In the genomic region with DNA sequence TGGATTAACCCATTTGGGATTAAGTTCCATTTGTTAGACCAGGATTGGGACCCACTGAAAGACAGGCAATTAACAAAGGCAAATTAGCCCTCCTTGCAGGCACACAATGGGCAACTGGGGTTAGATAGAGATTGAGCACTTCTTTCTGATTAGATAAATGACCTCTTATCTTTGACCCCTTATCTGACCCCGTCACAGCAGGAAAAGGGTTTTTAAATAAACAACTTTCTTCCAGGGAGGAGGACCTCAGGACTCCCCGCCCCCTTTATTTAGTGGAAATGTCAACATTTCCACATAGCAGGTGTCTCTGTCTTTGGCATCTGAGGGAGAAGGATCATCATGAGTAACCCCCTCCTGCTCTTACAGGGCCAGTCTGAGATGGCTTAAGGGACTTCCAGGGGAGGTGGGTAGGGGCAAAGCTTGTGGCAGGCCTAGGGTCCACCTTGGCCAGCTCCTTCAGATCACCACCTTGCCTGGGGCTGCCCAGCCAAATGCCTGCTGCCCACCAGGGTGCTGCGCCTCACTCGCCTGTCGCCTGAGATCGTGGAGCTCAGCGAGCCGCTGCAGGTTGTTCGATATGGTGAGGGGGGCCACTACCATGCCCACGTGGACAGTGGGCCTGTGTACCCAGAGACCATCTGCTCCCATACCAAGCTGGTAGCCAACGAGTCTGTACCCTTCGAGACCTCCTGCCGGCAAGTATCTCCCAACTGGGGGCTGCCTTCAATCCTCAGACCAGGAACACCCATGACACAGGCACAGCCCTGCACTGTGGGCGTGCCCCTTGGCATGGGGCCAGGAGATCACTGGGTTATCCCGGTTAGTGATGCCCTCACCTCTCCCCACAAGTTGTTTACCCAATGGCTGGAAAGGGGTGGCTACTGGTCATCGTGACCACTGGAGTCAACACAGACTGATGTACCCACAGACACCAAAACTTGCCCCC, we compare ENCODE assay signal across 1 cellular context.
A peak's percentile ranks its signal among the peaks of the same experiment; 100 is the strongest.
TF ChIP-seq lines count a peak whose summit lies in the region.

No MANE protein-coding gene starts in this region.

TF ChIP-seq in HepG2, 621 proteins besides CTCF, POLR2A, EP300 and RAD21 (continued from another document and continues in another):
- no peak for TF ChIP-seq ZNF124 (CRISPR knock-in tag; IDR thresholded peaks at IDR 0.05)
- no peak for TF ChIP-seq HNF4A (CRISPR knock-in tag; IDR thresholded peaks at IDR 0.05)
- no peak for TF ChIP-seq MXI1 (IDR thresholded peaks at IDR 0.05; ENCODE audit: borderline replicate concordance, low read depth, low read length)
- TF ChIP-seq ZNF17 (CRISPR knock-in tag; IDR thresholded peaks at IDR 0.05): no peak
- TF ChIP-seq, protein P1, sequence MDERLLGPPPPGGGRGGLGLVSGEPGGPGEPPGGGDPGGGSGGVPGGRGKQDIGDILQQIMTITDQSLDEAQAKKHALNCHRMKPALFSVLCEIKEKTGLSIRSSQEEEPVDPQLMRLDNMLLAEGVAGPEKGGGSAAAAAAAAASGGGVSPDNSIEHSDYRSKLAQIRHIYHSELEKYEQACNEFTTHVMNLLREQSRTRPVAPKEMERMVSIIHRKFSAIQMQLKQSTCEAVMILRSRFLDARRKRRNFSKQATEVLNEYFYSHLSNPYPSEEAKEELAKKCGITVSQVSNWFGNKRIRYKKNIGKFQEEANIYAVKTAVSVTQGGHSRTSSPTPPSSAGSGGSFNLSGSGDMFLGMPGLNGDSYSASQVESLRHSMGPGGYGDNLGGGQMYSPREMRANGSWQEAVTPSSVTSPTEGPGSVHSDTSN (CRISPR knock-in tag; IDR thresholded peaks at IDR 0.05): no peak
- no peak for TF ChIP-seq HHEX (CRISPR knock-in tag; IDR thresholded peaks at IDR 0.05)
- TF ChIP-seq CBX1 (IDR thresholded peaks at IDR 0.05; ENCODE audit: low read depth): no peak
- TF ChIP-seq PAWR (CRISPR knock-in tag; IDR thresholded peaks at IDR 0.05; ENCODE audit: borderline replicate concordance): no peak
- no peak for TF ChIP-seq ZNF546 (CRISPR knock-in tag; conservative IDR thresholded peaks at IDR 0.05)
- no peak for TF ChIP-seq ZSCAN22 (CRISPR knock-in tag; IDR thresholded peaks at IDR 0.05)
- TF ChIP-seq, protein P2, sequence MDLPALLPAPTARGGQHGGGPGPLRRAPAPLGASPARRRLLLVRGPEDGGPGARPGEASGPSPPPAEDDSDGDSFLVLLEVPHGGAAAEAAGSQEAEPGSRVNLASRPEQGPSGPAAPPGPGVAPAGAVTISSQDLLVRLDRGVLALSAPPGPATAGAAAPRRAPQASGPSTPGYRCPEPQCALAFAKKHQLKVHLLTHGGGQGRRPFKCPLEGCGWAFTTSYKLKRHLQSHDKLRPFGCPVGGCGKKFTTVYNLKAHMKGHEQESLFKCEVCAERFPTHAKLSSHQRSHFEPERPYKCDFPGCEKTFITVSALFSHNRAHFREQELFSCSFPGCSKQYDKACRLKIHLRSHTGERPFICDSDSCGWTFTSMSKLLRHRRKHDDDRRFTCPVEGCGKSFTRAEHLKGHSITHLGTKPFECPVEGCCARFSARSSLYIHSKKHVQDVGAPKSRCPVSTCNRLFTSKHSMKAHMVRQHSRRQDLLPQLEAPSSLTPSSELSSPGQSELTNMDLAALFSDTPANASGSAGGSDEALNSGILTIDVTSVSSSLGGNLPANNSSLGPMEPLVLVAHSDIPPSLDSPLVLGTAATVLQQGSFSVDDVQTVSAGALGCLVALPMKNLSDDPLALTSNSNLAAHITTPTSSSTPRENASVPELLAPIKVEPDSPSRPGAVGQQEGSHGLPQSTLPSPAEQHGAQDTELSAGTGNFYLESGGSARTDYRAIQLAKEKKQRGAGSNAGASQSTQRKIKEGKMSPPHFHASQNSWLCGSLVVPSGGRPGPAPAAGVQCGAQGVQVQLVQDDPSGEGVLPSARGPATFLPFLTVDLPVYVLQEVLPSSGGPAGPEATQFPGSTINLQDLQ (CRISPR knock-in tag; IDR thresholded peaks at IDR 0.05): no peak
- TF ChIP-seq, protein P3, sequence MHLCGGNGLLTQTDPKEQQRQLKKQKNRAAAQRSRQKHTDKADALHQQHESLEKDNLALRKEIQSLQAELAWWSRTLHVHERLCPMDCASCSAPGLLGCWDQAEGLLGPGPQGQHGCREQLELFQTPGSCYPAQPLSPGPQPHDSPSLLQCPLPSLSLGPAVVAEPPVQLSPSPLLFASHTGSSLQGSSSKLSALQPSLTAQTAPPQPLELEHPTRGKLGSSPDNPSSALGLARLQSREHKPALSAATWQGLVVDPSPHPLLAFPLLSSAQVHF (CRISPR knock-in tag; IDR thresholded peaks at IDR 0.05): no peak
- no peak for TF ChIP-seq TMF1 (CRISPR knock-in tag; IDR thresholded peaks at IDR 0.05; ENCODE audit: low read depth)
- TF ChIP-seq MAF1 (CRISPR knock-in tag; IDR thresholded peaks at IDR 0.05; ENCODE audit: borderline replicate concordance): no peak
- TF ChIP-seq SIN3A (IDR thresholded peaks at IDR 0.05; ENCODE audit: borderline replicate concordance, low read depth, low read length): no peak
- no peak for TF ChIP-seq XRCC5 (optimal IDR thresholded peaks at IDR 0.05; ENCODE audit: low read length)
- TF ChIP-seq, protein P4, sequence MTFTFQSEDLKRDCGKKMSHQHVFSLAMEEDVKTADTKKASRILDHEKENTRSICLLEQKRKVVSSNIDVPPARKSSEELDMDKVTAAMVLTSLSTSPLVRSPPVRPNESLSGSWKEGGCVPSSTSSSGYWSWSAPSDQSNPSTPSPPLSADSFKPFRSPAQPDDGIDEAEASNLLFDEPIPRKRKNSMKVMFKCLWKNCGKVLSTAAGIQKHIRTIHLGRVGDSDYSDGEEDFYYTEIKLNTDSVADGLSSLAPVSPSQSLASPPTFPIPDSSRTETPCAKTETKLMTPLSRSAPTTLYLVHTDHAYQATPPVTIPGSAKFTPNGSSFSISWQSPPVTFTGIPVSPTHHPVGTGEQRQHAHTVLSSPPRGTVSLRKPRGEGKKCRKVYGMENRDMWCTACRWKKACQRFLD (CRISPR knock-in tag; IDR thresholded peaks at IDR 0.05; ENCODE audit: borderline replicate concordance): no peak
- TF ChIP-seq NCOR1 (IDR thresholded peaks at IDR 0.05; ENCODE audit: borderline replicate concordance, low read length): no peak
- no peak for TF ChIP-seq DMAP1 (CRISPR knock-in tag; IDR thresholded peaks at IDR 0.05)
- no peak for TF ChIP-seq MZF1 (CRISPR knock-in tag; IDR thresholded peaks at IDR 0.05; ENCODE audit: borderline replicate concordance)
- TF ChIP-seq, protein P5, sequence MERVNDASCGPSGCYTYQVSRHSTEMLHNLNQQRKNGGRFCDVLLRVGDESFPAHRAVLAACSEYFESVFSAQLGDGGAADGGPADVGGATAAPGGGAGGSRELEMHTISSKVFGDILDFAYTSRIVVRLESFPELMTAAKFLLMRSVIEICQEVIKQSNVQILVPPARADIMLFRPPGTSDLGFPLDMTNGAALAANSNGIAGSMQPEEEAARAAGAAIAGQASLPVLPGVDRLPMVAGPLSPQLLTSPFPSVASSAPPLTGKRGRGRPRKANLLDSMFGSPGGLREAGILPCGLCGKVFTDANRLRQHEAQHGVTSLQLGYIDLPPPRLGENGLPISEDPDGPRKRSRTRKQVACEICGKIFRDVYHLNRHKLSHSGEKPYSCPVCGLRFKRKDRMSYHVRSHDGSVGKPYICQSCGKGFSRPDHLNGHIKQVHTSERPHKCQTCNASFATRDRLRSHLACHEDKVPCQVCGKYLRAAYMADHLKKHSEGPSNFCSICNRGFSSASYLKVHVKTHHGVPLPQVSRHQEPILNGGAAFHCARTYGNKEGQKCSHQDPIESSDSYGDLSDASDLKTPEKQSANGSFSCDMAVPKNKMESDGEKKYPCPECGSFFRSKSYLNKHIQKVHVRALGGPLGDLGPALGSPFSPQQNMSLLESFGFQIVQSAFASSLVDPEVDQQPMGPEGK (CRISPR knock-in tag; IDR thresholded peaks at IDR 0.05): peak; percentile 87
- no peak for TF ChIP-seq FOXP1 (IDR thresholded peaks at IDR 0.05)
- peak; percentile 18; the same call in 1 of the 2 replicates for TF ChIP-seq FOXP1 (CRISPR knock-in tag; IDR thresholded peaks at IDR 0.05)
- no peak for TF ChIP-seq SOX13 (IDR thresholded peaks at IDR 0.05)
- peak in 1 of 2 experiments; percentile 39; a peak in 1 of 4 replicates for TF ChIP-seq SOX13 (CRISPR knock-in tag; conservative IDR thresholded peaks at IDR 0.05 in 1 of 2, IDR thresholded peaks at IDR 0.05 in 1 of 2)
- no peak for TF ChIP-seq ZNF441 (CRISPR knock-in tag; IDR thresholded peaks at IDR 0.05; ENCODE audit: borderline replicate concordance)
- no peak for TF ChIP-seq GPN1 (CRISPR knock-in tag; IDR thresholded peaks at IDR 0.05; ENCODE audit: borderline replicate concordance)
- TF ChIP-seq MBD4 (IDR thresholded peaks at IDR 0.05; ENCODE audit: borderline replicate concordance, low read length): no peak
- TF ChIP-seq DNMT1 (CRISPR knock-in tag; IDR thresholded peaks at IDR 0.05): no peak
- TF ChIP-seq FOXJ3 (CRISPR knock-in tag; IDR thresholded peaks at IDR 0.05; ENCODE audit: borderline replicate concordance): no peak
- peak; percentile 66; the same call in 1 of the 2 replicates for TF ChIP-seq SP5 (CRISPR knock-in tag; IDR thresholded peaks at IDR 0.05; ENCODE audit: borderline replicate concordance, low read depth)
- TF ChIP-seq MYC (CRISPR knock-in tag; IDR thresholded peaks at IDR 0.05; ENCODE audit: borderline replicate concordance): no peak
- no peak for TF ChIP-seq ZNF720 (CRISPR knock-in tag; IDR thresholded peaks at IDR 0.05)
- TF ChIP-seq, protein P6, sequence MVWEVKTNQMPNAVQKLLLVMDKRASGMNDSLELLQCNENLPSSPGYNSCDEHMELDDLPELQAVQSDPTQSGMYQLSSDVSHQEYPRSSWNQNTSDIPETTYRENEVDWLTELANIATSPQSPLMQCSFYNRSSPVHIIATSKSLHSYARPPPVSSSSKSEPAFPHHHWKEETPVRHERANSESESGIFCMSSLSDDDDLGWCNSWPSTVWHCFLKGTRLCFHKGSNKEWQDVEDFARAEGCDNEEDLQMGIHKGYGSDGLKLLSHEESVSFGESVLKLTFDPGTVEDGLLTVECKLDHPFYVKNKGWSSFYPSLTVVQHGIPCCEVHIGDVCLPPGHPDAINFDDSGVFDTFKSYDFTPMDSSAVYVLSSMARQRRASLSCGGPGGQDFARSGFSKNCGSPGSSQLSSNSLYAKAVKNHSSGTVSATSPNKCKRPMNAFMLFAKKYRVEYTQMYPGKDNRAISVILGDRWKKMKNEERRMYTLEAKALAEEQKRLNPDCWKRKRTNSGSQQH (CRISPR knock-in tag; IDR thresholded peaks at IDR 0.05; ENCODE audit: low read depth): no peak
- TF ChIP-seq, protein P7, sequence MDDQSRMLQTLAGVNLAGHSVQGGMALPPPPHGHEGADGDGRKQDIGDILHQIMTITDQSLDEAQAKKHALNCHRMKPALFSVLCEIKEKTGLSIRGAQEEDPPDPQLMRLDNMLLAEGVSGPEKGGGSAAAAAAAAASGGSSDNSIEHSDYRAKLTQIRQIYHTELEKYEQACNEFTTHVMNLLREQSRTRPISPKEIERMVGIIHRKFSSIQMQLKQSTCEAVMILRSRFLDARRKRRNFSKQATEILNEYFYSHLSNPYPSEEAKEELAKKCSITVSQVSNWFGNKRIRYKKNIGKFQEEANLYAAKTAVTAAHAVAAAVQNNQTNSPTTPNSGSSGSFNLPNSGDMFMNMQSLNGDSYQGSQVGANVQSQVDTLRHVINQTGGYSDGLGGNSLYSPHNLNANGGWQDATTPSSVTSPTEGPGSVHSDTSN (CRISPR knock-in tag; IDR thresholded peaks at IDR 0.05; ENCODE audit: borderline replicate concordance): no peak
- TF ChIP-seq, protein P8, sequence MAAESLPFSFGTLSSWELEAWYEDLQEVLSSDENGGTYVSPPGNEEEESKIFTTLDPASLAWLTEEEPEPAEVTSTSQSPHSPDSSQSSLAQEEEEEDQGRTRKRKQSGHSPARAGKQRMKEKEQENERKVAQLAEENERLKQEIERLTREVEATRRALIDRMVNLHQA (CRISPR knock-in tag; IDR thresholded peaks at IDR 0.05): no peak
- no peak for TF ChIP-seq ZNF136 (CRISPR knock-in tag; IDR thresholded peaks at IDR 0.05; ENCODE audit: low read depth)
- no peak for TF ChIP-seq TOPORS (CRISPR knock-in tag; IDR thresholded peaks at IDR 0.05)
- TF ChIP-seq ZNF550 (CRISPR knock-in tag; IDR thresholded peaks at IDR 0.05; ENCODE audit: borderline replicate concordance): no peak
- no peak for TF ChIP-seq TRIM24 (CRISPR knock-in tag; IDR thresholded peaks at IDR 0.05)
- no peak for TF ChIP-seq ZNF274 (CRISPR knock-in tag; IDR thresholded peaks at IDR 0.05)
- no peak for TF ChIP-seq IRX3 (CRISPR knock-in tag; IDR thresholded peaks at IDR 0.05; ENCODE audit: borderline replicate concordance, low read depth)
- TF ChIP-seq, protein P9, sequence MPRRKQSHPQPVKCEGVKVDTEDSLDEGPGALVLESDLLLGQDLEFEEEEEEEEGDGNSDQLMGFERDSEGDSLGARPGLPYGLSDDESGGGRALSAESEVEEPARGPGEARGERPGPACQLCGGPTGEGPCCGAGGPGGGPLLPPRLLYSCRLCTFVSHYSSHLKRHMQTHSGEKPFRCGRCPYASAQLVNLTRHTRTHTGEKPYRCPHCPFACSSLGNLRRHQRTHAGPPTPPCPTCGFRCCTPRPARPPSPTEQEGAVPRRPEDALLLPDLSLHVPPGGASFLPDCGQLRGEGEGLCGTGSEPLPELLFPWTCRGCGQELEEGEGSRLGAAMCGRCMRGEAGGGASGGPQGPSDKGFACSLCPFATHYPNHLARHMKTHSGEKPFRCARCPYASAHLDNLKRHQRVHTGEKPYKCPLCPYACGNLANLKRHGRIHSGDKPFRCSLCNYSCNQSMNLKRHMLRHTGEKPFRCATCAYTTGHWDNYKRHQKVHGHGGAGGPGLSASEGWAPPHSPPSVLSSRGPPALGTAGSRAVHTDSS (CRISPR knock-in tag; conservative IDR thresholded peaks at IDR 0.05): no peak
- peak; percentile 83 for TF ChIP-seq NR2F6 (IDR thresholded peaks at IDR 0.05)
- TF ChIP-seq NR2F6 (CRISPR knock-in tag; IDR thresholded peaks at IDR 0.05): peak; percentile 64
- no peak for TF ChIP-seq MATR3 (CRISPR knock-in tag; IDR thresholded peaks at IDR 0.05)
- TF ChIP-seq ZNF235 (CRISPR knock-in tag; IDR thresholded peaks at IDR 0.05; ENCODE audit: borderline replicate concordance): no peak
- no peak for TF ChIP-seq AGO1 (IDR thresholded peaks at IDR 0.05; ENCODE audit: low read depth, low read length, poor library complexity, severe bottlenecking)
